In genomic region chr4:126233483-126233882, GRCh38 we compare ENCODE assay signal across 29 cellular contexts.
"Had no signal": no experiment of that assay in that cellular context is flagged by ENCODE, and none has a peak within 500 bp of the region (broad histone marks: within the 10 kb centered on the region; RNA-seq: fewer than 3 reads in every experiment).

No MANE protein-coding gene starts in this region.

- DNase-seq: stimulated activated CD4-positive, alpha-beta T cell treated with anti-CD3 and anti-CD28 coated beads, Interleukin-2, amount 100 ng/mL, for 48 hours; stimulated activated CD4-positive, alpha-beta T cell treated with anti-CD3 and anti-CD28 coated beads, Interleukin-4, amount 100 ng/mL, for 1 hour; stimulated activated CD4-positive, alpha-beta T cell treated with anti-CD3 and anti-CD28 coated beads, Interleukin-4, amount 100 ng/mL, for 24 hours; stimulated activated CD4-positive, alpha-beta T cell treated with anti-CD3 and anti-CD28 coated beads, Interleukin-4, amount 100 ng/mL, for 4 hours; stimulated activated CD8-positive, alpha-beta memory T cell treated with anti-CD3 and anti-CD28 coated beads, Interleukin-4, amount 100 ng/mL, for 48 hours; stimulated activated naive B cell treated with anti-CD40 and anti-IgM and Interleukin-4, amounts not matched to agents 10 μg/mL and 1 μg/mL and 100 μg/mL, for 72 hours; stimulated activated naive CD4-positive, alpha-beta T cell; stimulated activated naive CD4-positive, alpha-beta T cell treated with Interleukin-2 at 50 U/mL for 16 hours; stimulated activated naive CD8-positive, alpha-beta T cell treated with anti-CD3 and anti-CD28 coated beads, Interleukin-15, amount 100 ng/mL, for 72 hours; stimulated activated naive CD8-positive, alpha-beta T cell treated with anti-CD3 and anti-CD28 coated beads, Interleukin-15, Interleukin-2, amounts not matched to agents 100 U/mL and 50 U/mL, for 24 hours; stomach; substantia nigra; testis; thyroid gland; tibial artery; transverse colon; trophoblast cell; upper lobe of left lung; upper lobe of right lung; uterus had no signal

- ATAC-seq: stimulated activated effector memory CD8-positive, alpha-beta T cell treated with anti-CD3 and anti-CD28 coated beads, Interleukin-12 subunit alpha, Interleukin-12 subunit beta, amount 100 ng/mL, for 72 hours; stimulated activated memory B cell treated with anti-CD40 and anti-IgM and Interleukin-4, amounts not matched to agents 10 μg/mL and 1 μg/mL and 100 μg/mL, for 72 hours; stimulated activated naive B cell treated with anti-CD40 and anti-IgM and Interleukin-4, amounts not matched to agents 10 μg/mL and 1 μg/mL and 100 μg/mL, for 72 hours; stimulated activated naive CD8-positive, alpha-beta T cell treated with anti-CD3 and anti-CD28 coated beads, Interleukin-15, amount 100 ng/mL, for 72 hours; stimulated activated naive CD8-positive, alpha-beta T cell treated with anti-CD3 and anti-CD28 coated beads, Interleukin-15, Interleukin-2, amounts not matched to agents 100 U/mL and 50 U/mL, for 24 hours; upper lobe of right lung had no signal

- H3K4me1 ChIP-seq: stomach, suprapubic skin, testis, thyroid gland, tibial artery, tibial nerve, transverse colon, upper lobe of left lung, upper lobe of right lung, uterus, vagina had no signal

- H3K36me3 Mint-ChIP-seq: stimulated activated effector memory CD8-positive, alpha-beta T cell treated with anti-CD3 and anti-CD28 coated beads, Interleukin-12 subunit alpha, Interleukin-12 subunit beta, amount 100 ng/mL, for 72 hours; stimulated activated memory B cell treated with anti-CD40 and anti-IgM and Interleukin-4, amounts not matched to agents 10 μg/mL and 1 μg/mL and 100 μg/mL, for 72 hours; stimulated activated naive B cell treated with anti-CD40 and anti-IgM and Interleukin-4, amounts not matched to agents 10 μg/mL and 1 μg/mL and 100 μg/mL, for 72 hours; type B pancreatic cell had no signal

- H3K4me3 Mint-ChIP-seq: stimulated activated effector memory CD8-positive, alpha-beta T cell treated with anti-CD3 and anti-CD28 coated beads, Interleukin-12 subunit alpha, Interleukin-12 subunit beta, amount 100 ng/mL, for 72 hours; stimulated activated memory B cell treated with anti-CD40 and anti-IgM and Interleukin-4, amounts not matched to agents 10 μg/mL and 1 μg/mL and 100 μg/mL, for 72 hours; stimulated activated naive B cell treated with anti-CD40 and anti-IgM and Interleukin-4, amounts not matched to agents 10 μg/mL and 1 μg/mL and 100 μg/mL, for 72 hours; stimulated activated naive CD8-positive, alpha-beta T cell treated with anti-CD3 and anti-CD28 coated beads, Interleukin-15, amount 100 ng/mL, for 72 hours; stimulated activated naive CD8-positive, alpha-beta T cell treated with anti-CD3 and anti-CD28 coated beads, Interleukin-15, Interleukin-2, amounts not matched to agents 100 ng/mL and 50 ng/mL, for 24 hours; type B pancreatic cell had no signal

- FAIRE-seq: urothelium cell line had no signal

- H3K27ac ChIP-seq: stomach, suprapubic skin, testis, thoracic aorta, thyroid gland, tibial artery, tibial nerve, transverse colon, upper lobe of left lung, upper lobe of right lung, uterus, vagina had no signal

- H3K36me3 ChIP-seq: stomach, suprapubic skin, thoracic aorta, thyroid gland, tibial artery, tibial nerve, transverse colon, upper lobe of left lung, upper lobe of right lung, uterus, vagina had no signal

- H3K27me3 Mint-ChIP-seq: stimulated activated memory B cell treated with anti-CD40 and anti-IgM and Interleukin-4, amounts not matched to agents 10 μg/mL and 1 μg/mL and 100 μg/mL, for 72 hours; stimulated activated naive B cell treated with anti-CD40 and anti-IgM and Interleukin-4, amounts not matched to agents 10 μg/mL and 1 μg/mL and 100 μg/mL, for 72 hours; stimulated activated naive CD8-positive, alpha-beta T cell treated with anti-CD3 and anti-CD28 coated beads, Interleukin-15, amount 100 ng/mL, for 72 hours; stimulated activated naive CD8-positive, alpha-beta T cell treated with anti-CD3 and anti-CD28 coated beads, Interleukin-15, Interleukin-2, amounts not matched to agents 100 ng/mL and 50 ng/mL, for 24 hours; type B pancreatic cell had no signal

- H3K9me3 ChIP-seq: testis, thyroid gland, transverse colon, upper lobe of right lung, uterus, vagina had no signal

- H3K4me1 Mint-ChIP-seq: stimulated activated effector memory CD8-positive, alpha-beta T cell treated with anti-CD3 and anti-CD28 coated beads, Interleukin-12 subunit alpha, Interleukin-12 subunit beta, amount 100 ng/mL, for 72 hours; stimulated activated memory B cell treated with anti-CD40 and anti-IgM and Interleukin-4, amounts not matched to agents 10 μg/mL and 1 μg/mL and 100 μg/mL, for 72 hours; stimulated activated naive B cell treated with anti-CD40 and anti-IgM and Interleukin-4, amounts not matched to agents 10 μg/mL and 1 μg/mL and 100 μg/mL, for 72 hours; stimulated activated naive CD8-positive, alpha-beta T cell treated with anti-CD3 and anti-CD28 coated beads, Interleukin-15, amount 100 ng/mL, for 72 hours had no signal

- H3K4me3 ChIP-seq: stomach, suprapubic skin, testis, thoracic aorta, thyroid gland, tibial artery, tibial nerve, transverse colon, upper lobe of left lung, upper lobe of right lung, uterus, vagina had no signal

- H3K27me3 ChIP-seq: stomach, suprapubic skin, testis, thyroid gland, tibial artery, tibial nerve, transverse colon, upper lobe of left lung, upper lobe of right lung, uterus, vagina had no signal

- H3K27ac Mint-ChIP-seq: stimulated activated effector memory CD8-positive, alpha-beta T cell treated with anti-CD3 and anti-CD28 coated beads, Interleukin-12 subunit alpha, Interleukin-12 subunit beta, amount 100 ng/mL, for 72 hours; stimulated activated memory B cell treated with anti-CD40 and anti-IgM and Interleukin-4, amounts not matched to agents 10 μg/mL and 1 μg/mL and 100 μg/mL, for 72 hours; stimulated activated naive B cell treated with anti-CD40 and anti-IgM and Interleukin-4, amounts not matched to agents 10 μg/mL and 1 μg/mL and 100 μg/mL, for 72 hours; stimulated activated naive CD8-positive, alpha-beta T cell treated with anti-CD3 and anti-CD28 coated beads, Interleukin-15, amount 100 ng/mL, for 72 hours; stimulated activated naive CD8-positive, alpha-beta T cell treated with anti-CD3 and anti-CD28 coated beads, Interleukin-15, Interleukin-2, amounts not matched to agents 100 ng/mL and 50 ng/mL, for 24 hours; type B pancreatic cell had no signal
